12 cellular contexts compared by ENCODE assay signal in the genomic region with DNA sequence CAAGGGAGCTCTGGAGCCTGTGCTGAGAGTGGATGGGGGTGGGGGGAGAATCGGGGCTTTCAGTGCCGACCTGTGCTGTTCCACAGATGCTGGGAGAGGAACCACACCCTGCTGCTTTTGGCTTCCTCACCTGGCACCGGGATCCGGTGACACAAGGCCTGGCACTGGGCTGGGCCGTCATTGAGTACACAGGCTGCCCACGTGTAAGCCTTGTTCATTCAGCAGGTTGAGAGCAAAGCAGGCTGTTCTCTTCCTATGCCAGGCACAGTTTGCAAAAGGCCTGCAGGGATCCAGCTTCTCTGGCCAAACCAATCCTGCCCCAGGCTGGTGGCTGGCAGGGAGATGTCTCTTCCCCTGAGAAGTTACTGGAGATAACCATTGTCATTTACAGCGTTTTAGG. TPM values are rescaled to one million over a fixed set of nuclear protein-coding genes. Genes with fewer than 3 reads are reported as not detected.
DNase-seq lines count a peak whose midpoint lies in the region; ATAC-seq and TF ChIP-seq lines count a peak whose summit lies in the region.
"Had no signal": no experiment of that assay in that cellular context is flagged by ENCODE, and none has a peak within 500 bp of the region (broad histone marks: within the 10 kb centered on the region; RNA-seq: fewer than 3 reads in every experiment).

No MANE protein-coding gene starts in this region.

- H3K4me3 ChIP-seq in BLaER1 = no peak overlapping the region
- no peak overlapping the region for H3K4me3 ChIP-seq in gastroesophageal sphincter
- no peak overlapping the region for H3K4me3 ChIP-seq in ovary

- H3K36me3 ChIP-seq in BLaER1 (peaks cover 100% of the 10 kb centered on the region), gastroesophageal sphincter (peaks cover 0 to 66% of the 10 kb centered on the region in 2 donors), ovary (no peaks in the 10 kb centered on the region)

- 61 to 78% methylated on average over 2 to 3 of the region's 7 CpGs for WGBS in gastroesophageal sphincter (ENCODE audit: low coverage in 1 of 2), 2 donors
- 56 to 70% (median 60%) methylated on average over 7 of the region's 7 CpGs for WGBS in ovary, 3 donors

- ATAC-seq in gastroesophageal sphincter = peak; percentile 42
- ATAC-seq: activated naive CD4-positive, alpha-beta T cell treated with anti-CD3 and anti-CD28 coated beads, Interleukin-2, amount 50 U/mL, for 72 hours had no signal

- no peak for TF ChIP-seq CTCF in gastroesophageal sphincter (IDR thresholded peaks at IDR 0.05)
- TF ChIP-seq CTCF in ovary (IDR thresholded peaks at IDR 0.05) = no peak
- no peak for TF ChIP-seq CTCF in GM10266 (IDR thresholded peaks at IDR 0.05; ENCODE audit: control insufficient read depth, insufficient read depth, low read depth, missing control alignments)

- peak overlapping the region; percentile 4; the same call in 1 of the 2 replicates for H3K4me2 ChIP-seq in BLaER1

- H3K27ac ChIP-seq in BLaER1 (no peak overlapping the region), gastroesophageal sphincter (peak overlapping the region in 3 of 4 donors; percentile 45 to 59 (median 57)), ovary (peak overlapping the region; percentile 22 to 55)
- H3K27ac ChIP-seq: HL-60 had no signal

- H3K9ac ChIP-seq in BLaER1 = no peak overlapping the region

- TF ChIP-seq POLR2A in gastroesophageal sphincter (IDR thresholded peaks at IDR 0.05) (no peak), ovary (IDR thresholded peaks at IDR 0.05) (no peak)

- no peaks in the 10 kb centered on the region for H3K9me3 ChIP-seq in BLaER1
- H3K9me3 ChIP-seq in gastroesophageal sphincter = no peaks in the 10 kb centered on the region
- H3K9me3 ChIP-seq in ovary = no peaks in the 10 kb centered on the region

- H3K27me3 ChIP-seq in BLaER1 (no peaks in the 10 kb centered on the region), gastroesophageal sphincter (no peaks in the 10 kb centered on the region), ovary (no peaks in the 10 kb centered on the region)

- DNase-seq in NCI-H526 treated with DMSO at 0.1 percent for 48 hours (lab: John Stamatoyannopoulos, UW) (peak; percentile 20), ovary (no peak), GM10266 (ENCODE audit: extremely low spot score) (no peak), MV-4-11 (lab: John Stamatoyannopoulos, UW) (no peak), DMS153 treated with DMSO at 0.1 percent for 48 hours (lab: John Stamatoyannopoulos, UW; ENCODE audit: unreplicated experiment) (no peak)
- no peak for DNase-seq in activated CD4-positive, alpha-beta T cell treated with anti-CD3 and anti-CD28 coated beads for 1 hour
- DNase-seq: activated CD8-positive, alpha-beta memory T cell treated with anti-CD3 and anti-CD28 coated beads for 24 hours; NCI-H2227 treated with DMSO at 0.1 percent for 48 hours had no signal

- H3K4me1 ChIP-seq in BLaER1 (peaks cover 76% of the 10 kb centered on the region), gastroesophageal sphincter (peaks cover 0 to 41% (median 5%) of the 10 kb centered on the region in 3 donors), ovary (ENCODE audit: insufficient read depth) (peaks cover 43% of the 10 kb centered on the region)

- no peak for TF ChIP-seq EP300 in gastroesophageal sphincter (IDR thresholded peaks at IDR 0.05)
- TF ChIP-seq EP300 in ovary (IDR thresholded peaks at IDR 0.05) = no peak

- H4K20me1 ChIP-seq in BLaER1 = peaks cover 100% of the 10 kb centered on the region

- intact Hi-C loops in ovary (cut with DNase I) = loop anchor here in 1 of 4 donors (10.0 kb wide), 2 partner anchors 201 to 271 kb away; no protein-coding TSS in a partner anchor

RNA-seq across cellular contexts. Expression of gene TRIB2, which starts 17.1 kb away (rescaled TPM):
- total RNA-seq in gastroesophageal sphincter (10 to 100 TPM; 22.7 to 54.2 (median 32.3) TPM), ovary (100 to 1,000 TPM in 4 of 7 donors, 10 to 100 TPM in 3; 68.1 to 209 (median 103) TPM)
- 10 to 100 TPM; 60.4 to 94.7 TPM for polyA plus RNA-seq in ovary
